Comparison of ENCODE assay signal across 2 cellular contexts in the genomic region with DNA sequence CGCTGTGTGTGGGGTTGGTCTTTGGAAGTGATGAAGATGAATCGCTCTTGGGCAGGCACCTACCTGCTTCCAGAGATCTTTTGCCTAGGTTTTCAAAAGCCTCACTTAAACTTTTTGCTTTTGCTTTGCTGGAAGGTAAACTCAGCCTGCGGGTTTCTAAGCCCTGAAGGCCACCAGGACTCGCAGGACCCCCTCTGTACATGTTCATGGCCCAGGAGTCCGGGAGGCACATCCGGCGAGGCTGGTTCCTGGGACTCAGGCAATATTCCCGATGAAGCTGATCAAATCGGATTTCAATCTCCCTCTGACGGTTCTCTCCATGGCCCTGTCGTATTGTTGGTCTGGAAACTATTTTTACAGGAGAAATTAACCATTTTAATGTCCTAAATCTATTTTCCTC.
TF ChIP-seq lines count a peak whose summit lies in the region.

No MANE protein-coding gene starts in this region.

TF ChIP-seq in GM12878, 131 proteins besides CTCF, POLR2A, EP300 and RAD21:
- TF ChIP-seq POLR2AphosphoS2 (IDR thresholded peaks at IDR 0.05; ENCODE audit: low read depth, low read length) (no peak), MYC (IDR thresholded peaks at IDR 0.05; ENCODE audit: insufficient read depth, insufficient read length, insufficient replicate concordance, low read length, severe bottlenecking) (no peak)
- TF ChIP-seq, protein P1, sequence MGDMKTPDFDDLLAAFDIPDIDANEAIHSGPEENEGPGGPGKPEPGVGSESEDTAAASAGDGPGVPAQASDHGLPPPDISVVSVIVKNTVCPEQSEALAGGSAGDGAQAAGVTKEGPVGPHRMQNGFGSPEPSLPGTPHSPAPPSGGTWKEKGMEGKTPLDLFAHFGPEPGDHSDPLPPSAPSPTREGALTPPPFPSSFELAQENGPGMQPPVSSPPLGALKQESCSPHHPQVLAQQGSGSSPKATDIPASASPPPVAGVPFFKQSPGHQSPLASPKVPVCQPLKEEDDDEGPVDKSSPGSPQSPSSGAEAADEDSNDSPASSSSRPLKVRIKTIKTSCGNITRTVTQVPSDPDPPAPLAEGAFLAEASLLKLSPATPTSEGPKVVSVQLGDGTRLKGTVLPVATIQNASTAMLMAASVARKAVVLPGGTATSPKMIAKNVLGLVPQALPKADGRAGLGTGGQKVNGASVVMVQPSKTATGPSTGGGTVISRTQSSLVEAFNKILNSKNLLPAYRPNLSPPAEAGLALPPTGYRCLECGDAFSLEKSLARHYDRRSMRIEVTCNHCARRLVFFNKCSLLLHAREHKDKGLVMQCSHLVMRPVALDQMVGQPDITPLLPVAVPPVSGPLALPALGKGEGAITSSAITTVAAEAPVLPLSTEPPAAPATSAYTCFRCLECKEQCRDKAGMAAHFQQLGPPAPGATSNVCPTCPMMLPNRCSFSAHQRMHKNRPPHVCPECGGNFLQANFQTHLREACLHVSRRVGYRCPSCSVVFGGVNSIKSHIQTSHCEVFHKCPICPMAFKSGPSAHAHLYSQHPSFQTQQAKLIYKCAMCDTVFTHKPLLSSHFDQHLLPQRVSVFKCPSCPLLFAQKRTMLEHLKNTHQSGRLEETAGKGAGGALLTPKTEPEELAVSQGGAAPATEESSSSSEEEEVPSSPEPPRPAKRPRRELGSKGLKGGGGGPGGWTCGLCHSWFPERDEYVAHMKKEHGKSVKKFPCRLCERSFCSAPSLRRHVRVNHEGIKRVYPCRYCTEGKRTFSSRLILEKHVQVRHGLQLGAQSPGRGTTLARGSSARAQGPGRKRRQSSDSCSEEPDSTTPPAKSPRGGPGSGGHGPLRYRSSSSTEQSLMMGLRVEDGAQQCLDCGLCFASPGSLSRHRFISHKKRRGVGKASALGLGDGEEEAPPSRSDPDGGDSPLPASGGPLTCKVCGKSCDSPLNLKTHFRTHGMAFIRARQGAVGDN (IDR thresholded peaks at IDR 0.05) = no peak
- TF ChIP-seq, protein P2, sequence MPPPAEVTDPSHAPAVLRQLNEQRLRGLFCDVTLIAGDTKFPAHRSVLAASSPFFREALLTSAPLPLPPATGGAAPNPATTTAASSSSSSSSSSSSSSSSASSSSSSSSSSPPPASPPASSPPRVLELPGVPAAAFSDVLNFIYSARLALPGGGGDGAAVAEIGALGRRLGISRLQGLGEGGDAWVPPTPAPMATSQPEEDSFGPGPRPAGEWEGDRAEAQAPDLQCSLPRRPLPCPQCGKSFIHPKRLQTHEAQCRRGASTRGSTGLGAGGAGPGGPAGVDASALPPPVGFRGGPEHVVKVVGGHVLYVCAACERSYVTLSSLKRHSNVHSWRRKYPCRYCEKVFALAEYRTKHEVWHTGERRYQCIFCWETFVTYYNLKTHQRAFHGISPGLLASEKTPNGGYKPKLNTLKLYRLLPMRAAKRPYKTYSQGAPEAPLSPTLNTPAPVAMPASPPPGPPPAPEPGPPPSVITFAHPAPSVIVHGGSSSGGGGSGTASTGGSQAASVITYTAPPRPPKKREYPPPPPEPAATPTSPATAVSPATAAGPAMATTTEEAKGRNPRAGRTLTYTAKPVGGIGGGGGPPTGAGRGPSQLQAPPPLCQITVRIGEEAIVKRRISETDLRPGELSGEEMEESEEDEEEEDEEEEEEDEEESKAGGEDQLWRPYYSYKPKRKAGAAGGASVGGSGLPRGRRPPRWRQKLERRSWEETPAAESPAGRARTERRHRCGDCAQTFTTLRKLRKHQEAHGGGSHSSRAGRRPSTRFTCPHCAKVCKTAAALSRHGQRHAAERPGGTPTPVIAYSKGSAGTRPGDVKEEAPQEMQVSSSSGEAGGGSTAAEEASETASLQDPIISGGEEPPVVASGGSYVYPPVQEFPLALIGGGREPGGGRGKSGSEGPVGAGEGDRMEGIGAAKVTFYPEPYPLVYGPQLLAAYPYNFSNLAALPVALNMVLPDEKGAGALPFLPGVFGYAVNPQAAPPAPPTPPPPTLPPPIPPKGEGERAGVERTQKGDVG (CRISPR knock-in tag; IDR thresholded peaks at IDR 0.05) = no peak

TF ChIP-seq in SK-N-SH, 30 proteins besides CTCF, POLR2A, EP300 and RAD21:
- TF ChIP-seq GATA2 (CRISPR knock-in tag; IDR thresholded peaks at IDR 0.05) (no peak), YY1 (IDR thresholded peaks at IDR 0.05; ENCODE audit: low read depth) (no peak), MEF2A (IDR thresholded peaks at IDR 0.05; ENCODE audit: borderline replicate concordance, low read depth) (no peak), RXRA (IDR thresholded peaks at IDR 0.05; ENCODE audit: borderline replicate concordance, low read depth) (no peak), RCOR1 (IDR thresholded peaks at IDR 0.05; ENCODE audit: low read length) (no peak), EZH2phosphoT487 (IDR thresholded peaks at IDR 0.05; ENCODE audit: borderline replicate concordance, low read depth) (no peak), FOXJ3 (CRISPR knock-in tag; IDR thresholded peaks at IDR 0.05) (no peak), NRF1 (IDR thresholded peaks at IDR 0.05; ENCODE audit: low read depth, low read length) (no peak), SMC3 (IDR thresholded peaks at IDR 0.05; ENCODE audit: low read depth, low read length) (no peak), GABPA (IDR thresholded peaks at IDR 0.05; ENCODE audit: low read depth) (no peak)
- TF ChIP-seq, protein P3, sequence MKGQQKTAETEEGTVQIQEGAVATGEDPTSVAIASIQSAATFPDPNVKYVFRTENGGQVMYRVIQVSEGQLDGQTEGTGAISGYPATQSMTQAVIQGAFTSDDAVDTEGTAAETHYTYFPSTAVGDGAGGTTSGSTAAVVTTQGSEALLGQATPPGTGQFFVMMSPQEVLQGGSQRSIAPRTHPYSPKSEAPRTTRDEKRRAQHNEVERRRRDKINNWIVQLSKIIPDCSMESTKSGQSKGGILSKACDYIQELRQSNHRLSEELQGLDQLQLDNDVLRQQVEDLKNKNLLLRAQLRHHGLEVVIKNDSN (IDR thresholded peaks at IDR 0.05; ENCODE audit: borderline replicate concordance, low read depth) = no peak
- TF ChIP-seq, protein P4, sequence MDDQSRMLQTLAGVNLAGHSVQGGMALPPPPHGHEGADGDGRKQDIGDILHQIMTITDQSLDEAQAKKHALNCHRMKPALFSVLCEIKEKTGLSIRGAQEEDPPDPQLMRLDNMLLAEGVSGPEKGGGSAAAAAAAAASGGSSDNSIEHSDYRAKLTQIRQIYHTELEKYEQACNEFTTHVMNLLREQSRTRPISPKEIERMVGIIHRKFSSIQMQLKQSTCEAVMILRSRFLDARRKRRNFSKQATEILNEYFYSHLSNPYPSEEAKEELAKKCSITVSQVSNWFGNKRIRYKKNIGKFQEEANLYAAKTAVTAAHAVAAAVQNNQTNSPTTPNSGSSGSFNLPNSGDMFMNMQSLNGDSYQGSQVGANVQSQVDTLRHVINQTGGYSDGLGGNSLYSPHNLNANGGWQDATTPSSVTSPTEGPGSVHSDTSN (IDR thresholded peaks at IDR 0.05) = no peak
